Comparison of ENCODE assay signal across 9 cellular contexts in genomic region chr1:154191990-154192450, GRCh38. TPM values are rescaled to one million over a fixed set of nuclear protein-coding genes. Genes with fewer than 3 reads are reported as not detected.
DNase-seq lines count a peak whose midpoint lies in the region; ATAC-seq and TF ChIP-seq lines count a peak whose summit lies in the region.
"Had no signal": no experiment of that assay in that cellular context is flagged by ENCODE, and none has a peak within 500 bp of the region (broad histone marks: within the 10 kb centered on the region; RNA-seq: fewer than 3 reads in every experiment).

TSS of gene TPM3 (minus strand) at chr1:154192100. CDS start at chr1:154192018, 82 bp downstream.

- H3K9me3 ChIP-seq in T-helper 17 cell (ENCODE audit: control insufficient read depth, low read length, poor library complexity, severe bottlenecking) = no peaks in the 10 kb centered on the region
- no peaks in the 10 kb centered on the region for H3K9me3 ChIP-seq in cardiac muscle cell (ENCODE audit: low read depth)

- no peaks in the 10 kb centered on the region for H3K36me3 Mint-ChIP-seq in T-helper 17 cell (ENCODE audit: low read depth)
- H3K36me3 Mint-ChIP-seq: memory B cell had no signal

- peaks cover 54% of the 10 kb centered on the region for H3K27me3 Mint-ChIP-seq in T-helper 17 cell

- H3K27me3 ChIP-seq in HL-60 (ENCODE audit: insufficient read depth, poor library complexity, severe bottlenecking) (no peaks in the 10 kb centered on the region), cardiac muscle cell (no peaks in the 10 kb centered on the region)

- no peak within 1 kb of the TSS for H3K4me3 ChIP-seq in HL-60 (replicated peaks; ENCODE audit: insufficient read depth, low read length)
- H3K4me3 ChIP-seq in cardiac muscle cell = no peak within 1 kb of the TSS

- peak in 1 of 2 experiments; percentile 51 for DNase-seq in HL-60 (ENCODE audit: low read depth in 1 of 2, low spot score in 1 of 2)
- no peak for DNase-seq in T-helper 17 cell
- DNase-seq in cardiac muscle cell (ENCODE audit: low read depth in 1 of 2, low spot score in 1 of 2) = peak in 1 of 2 donors; percentile 57
- peak; percentile 55 for DNase-seq in pulmonary artery endothelial cell (ENCODE audit: low read depth, low spot score)
- DNase-seq in NCI-H748 treated with DMSO at 0.1 percent for 48 hours (lab: John Stamatoyannopoulos, UW) = no peak
- DNase-seq in HuH-7.5 (ENCODE audit: low spot score) = no peak
- DNase-seq in cortex of kidney (lab: John Stamatoyannopoulos, UW) = no peak

- H3K4me1 Mint-ChIP-seq in T-helper 17 cell = peaks cover 14% of the 10 kb centered on the region
- H3K4me1 Mint-ChIP-seq: memory B cell had no signal

- H3K27ac ChIP-seq in HL-60 (replicated peaks) = peak within 1 kb of the TSS; percentile 40
- no peak within 1 kb of the TSS for H3K27ac ChIP-seq in cardiac muscle cell

- no peaks in the 10 kb centered on the region for H3K36me3 ChIP-seq in cardiac muscle cell

- H3K4me1 ChIP-seq in cardiac muscle cell (ENCODE audit: low read depth) = no peaks in the 10 kb centered on the region

- TF ChIP-seq CTCF in HL-60 (IDR thresholded peaks at IDR 0.05; ENCODE audit: insufficient read depth, low read length) (no peak), cardiac muscle cell (IDR thresholded peaks at IDR 0.05; ENCODE audit: low read depth, low read length) (no peak)

- no peak within 1 kb of the TSS for H3K27ac Mint-ChIP-seq in T-helper 17 cell
- H3K27ac Mint-ChIP-seq: memory B cell had no signal

- H3K4me3 Mint-ChIP-seq in T-helper 17 cell = no peak within 1 kb of the TSS
- H3K4me3 Mint-ChIP-seq: memory B cell had no signal

- ATAC-seq in T-helper 17 cell (no peak), GM19324 (IDR thresholded peaks at IDR 0.05; ENCODE audit: low FRiP score, unreplicated experiment) (no peak)

RNA-seq across cellular contexts. Expression of gene TPM3, which starts in this region (rescaled TPM):
- 100 to 1,000 TPM; 386 to 391 TPM for total RNA-seq in T-helper 17 cell
- 120 and 137 TPM in 2 replicates for total RNA-seq in cardiac muscle cell
- polyA plus RNA-seq in cardiac muscle cell = 109 and 139 TPM in 2 replicates
- total RNA-seq in pulmonary artery endothelial cell = 575 and 1,000 TPM in 2 replicates
